8 cellular contexts compared by ENCODE assay signal in genomic region chr17:63694229-63694973, GRCh38. TPM values are rescaled to one million over a fixed set of nuclear protein-coding genes. Genes with fewer than 3 reads are reported as not detected.
DNase-seq lines count a peak whose midpoint lies in the region; ATAC-seq and TF ChIP-seq lines count a peak whose summit lies in the region.

No MANE protein-coding gene starts in this region.

- no peak overlapping the region for H3K4me3 ChIP-seq in OCI-LY7 (ENCODE audit: low read depth, low read length, poor library complexity, severe bottlenecking)

- H3K9me2 ChIP-seq in OCI-LY7 (ENCODE audit: insufficient read depth, low read length): no peaks in the 10 kb centered on the region

- H3K36me3 Mint-ChIP-seq in activated naive CD4-positive, alpha-beta T cell treated with anti-CD3 and anti-CD28 coated beads, Interleukin-2, amount 10 ng/mL, durations not matched to agents 7 days and 5 days: peaks cover 76% of the 10 kb centered on the region
- H3K36me3 Mint-ChIP-seq in endothelial cell (ENCODE audit: low read depth, unreplicated experiment): peaks cover 52% of the 10 kb centered on the region

- TF ChIP-seq CTCF in OCI-LY7 (conservative IDR thresholded peaks at IDR 0.05; ENCODE audit: low read length) (no peak), endothelial cell (IDR thresholded peaks at IDR 0.05; ENCODE audit: unreplicated experiment) (no peak)

- H3K4me3 Mint-ChIP-seq in activated naive CD4-positive, alpha-beta T cell treated with anti-CD3 and anti-CD28 coated beads, Interleukin-2, amount 10 ng/mL, durations not matched to agents 7 days and 5 days: peak overlapping the region; percentile 23
- H3K4me3 Mint-ChIP-seq in endothelial cell (ENCODE audit: unreplicated experiment): peak overlapping the region; percentile 25

- H3K9me3 Mint-ChIP-seq in activated naive CD4-positive, alpha-beta T cell treated with anti-CD3 and anti-CD28 coated beads, Interleukin-2, amount 10 ng/mL, durations not matched to agents 7 days and 5 days: no peaks in the 10 kb centered on the region
- no peaks in the 10 kb centered on the region for H3K9me3 Mint-ChIP-seq in endothelial cell (ENCODE audit: unreplicated experiment)

- ATAC-seq in GM21381 (IDR thresholded peaks at IDR 0.05; ENCODE audit: unreplicated experiment): no peak

- H3K27ac ChIP-seq in OCI-LY7 (ENCODE audit: low read depth, low read length, poor library complexity, severe bottlenecking) (peak overlapping the region; percentile 95), temporal lobe (ENCODE audit: low read depth, low read length) (peak overlapping the region; percentile 44)

- DNase-seq in activated naive CD4-positive, alpha-beta T cell treated with anti-CD3 and anti-CD28 coated beads, Interleukin-2, amount 10 ng/mL, durations not matched to agents 7 days and 5 days: peak; percentile 46
- no peak for DNase-seq in activated naive CD4-positive, alpha-beta T cell treated with Interleukin-2 at 50 U/mL for 16 hours
- DNase-seq in OCI-LY7 (ENCODE audit: low spot score) (peak; percentile 37), endothelial cell (ENCODE audit: low spot score) (no peak), COR-L47 (lab: John Stamatoyannopoulos, UW) (no peak), HCEC 1CT (no peak)

- peaks cover 23% of the 10 kb centered on the region for H3K79me2 ChIP-seq in OCI-LY7 (ENCODE audit: insufficient read depth, low read depth, low read length)

- peak overlapping the region; percentile 97 for H3K27ac Mint-ChIP-seq in activated naive CD4-positive, alpha-beta T cell treated with anti-CD3 and anti-CD28 coated beads, Interleukin-2, amount 10 ng/mL, durations not matched to agents 7 days and 5 days
- H3K27ac Mint-ChIP-seq in endothelial cell (ENCODE audit: unreplicated experiment): no peak overlapping the region

- H3K4me1 Mint-ChIP-seq in activated naive CD4-positive, alpha-beta T cell treated with anti-CD3 and anti-CD28 coated beads, Interleukin-2, amount 10 ng/mL, durations not matched to agents 7 days and 5 days: peaks cover 42% of the 10 kb centered on the region
- peaks cover 15% of the 10 kb centered on the region for H3K4me1 Mint-ChIP-seq in endothelial cell (ENCODE audit: unreplicated experiment)

- peak overlapping the region; percentile 99; the same call in 1 of the 2 replicates for H3K4me2 ChIP-seq in OCI-LY7 (ENCODE audit: low read length)

- intact Hi-C loops in OCI-LY7 (cut with micrococcal nuclease; ENCODE audit: unreplicated experiment): no loop called here

- no TSS peak for BruUV-seq in OCI-LY7 (replicated peaks; lab: Mats Ljungman, UMichigan)

- peaks cover 38% of the 10 kb centered on the region for H3K4me1 ChIP-seq in OCI-LY7 (ENCODE audit: insufficient read depth, low read length, poor library complexity, severe bottlenecking)

- POLR2A ChIA-PET in OCI-LY7 (lab: Charles Lee): interaction anchor here (0.6 to 1.8 kb wide), 7 partner anchors 8 to 1518 kb away, joined by 3 to 10 read pairs (median 6); no protein-coding TSS in a partner anchor

- no peaks in the 10 kb centered on the region for H3K9me3 ChIP-seq in OCI-LY7 (ENCODE audit: low read length)

- peaks cover 11% of the 10 kb centered on the region; the same call in 1 of the 2 replicates for H4K20me1 ChIP-seq in OCI-LY7 (ENCODE audit: insufficient read depth, low read length)

- H3K36me3 ChIP-seq in OCI-LY7 (ENCODE audit: insufficient read depth, low read length): peaks cover 78% of the 10 kb centered on the region

- CTCF ChIA-PET in activated naive CD4-positive, alpha-beta T cell treated with anti-CD3 and anti-CD28 coated beads, Interleukin-2, amount 10 ng/mL, durations not matched to agents 7 days and 5 days (lab: Charles Lee): interaction anchor here (0.9 to 2.5 kb wide), 5 partner anchors 12 to 269 kb away, joined by 3 to 7 read pairs (median 4); no protein-coding TSS in a partner anchor
- CTCF ChIA-PET in OCI-LY7 (lab: Charles Lee; ENCODE audit: unreplicated experiment): no interaction called here

- H2AFZ ChIP-seq in OCI-LY7 (ENCODE audit: low read length): no peak overlapping the region

- H3K27me3 Mint-ChIP-seq in activated naive CD4-positive, alpha-beta T cell treated with anti-CD3 and anti-CD28 coated beads, Interleukin-2, amount 10 ng/mL, durations not matched to agents 7 days and 5 days: peaks cover 13% of the 10 kb centered on the region
- peaks cover 25% of the 10 kb centered on the region for H3K27me3 Mint-ChIP-seq in endothelial cell (ENCODE audit: unreplicated experiment)

RNA-seq across cellular contexts. Expression of gene LIMD2, which starts 5.5 kb away (rescaled TPM):
- total RNA-seq in OCI-LY7 (2014; rRNA removed; shearing (Covaris generic)): 406 and 428 TPM in 2 replicates
- total RNA-seq in OCI-LY7 (2022) (286 and 306 TPM in 2 replicates), endothelial cell (ENCODE audit: unreplicated experiment) (132 TPM), temporal lobe (18.4 TPM)

RNA-seq across cellular contexts. Expression of gene STRADA, which starts 47.2 kb away (rescaled TPM):
- total RNA-seq in OCI-LY7 (2014; rRNA removed; shearing (Covaris generic)): 31.9 and 37.2 TPM in 2 replicates
- total RNA-seq in OCI-LY7 (2022) (68.0 and 80.3 TPM in 2 replicates), endothelial cell (ENCODE audit: unreplicated experiment) (51.8 TPM), temporal lobe (24.8 TPM)

Comparison
In these comparisons a context has a peak if more than half of its experiments do, and no peak if none do; other contexts are left out.
1. DNase-seq: peak in activated naive CD4-positive, alpha-beta T cell treated with anti-CD3 and anti-CD28 coated beads, Interleukin-2, amount 10 ng/mL, durations not matched to agents 7 days and 5 days (single experiment) and OCI-LY7 (single experiment); none in activated naive CD4-positive, alpha-beta T cell treated with Interleukin-2 at 50 U/mL for 16 hours (single experiment), endothelial cell (single experiment), COR-L47 (single experiment) and HCEC 1CT (single experiment).